1 cellular context compared by ENCODE assay signal in the genomic region with DNA sequence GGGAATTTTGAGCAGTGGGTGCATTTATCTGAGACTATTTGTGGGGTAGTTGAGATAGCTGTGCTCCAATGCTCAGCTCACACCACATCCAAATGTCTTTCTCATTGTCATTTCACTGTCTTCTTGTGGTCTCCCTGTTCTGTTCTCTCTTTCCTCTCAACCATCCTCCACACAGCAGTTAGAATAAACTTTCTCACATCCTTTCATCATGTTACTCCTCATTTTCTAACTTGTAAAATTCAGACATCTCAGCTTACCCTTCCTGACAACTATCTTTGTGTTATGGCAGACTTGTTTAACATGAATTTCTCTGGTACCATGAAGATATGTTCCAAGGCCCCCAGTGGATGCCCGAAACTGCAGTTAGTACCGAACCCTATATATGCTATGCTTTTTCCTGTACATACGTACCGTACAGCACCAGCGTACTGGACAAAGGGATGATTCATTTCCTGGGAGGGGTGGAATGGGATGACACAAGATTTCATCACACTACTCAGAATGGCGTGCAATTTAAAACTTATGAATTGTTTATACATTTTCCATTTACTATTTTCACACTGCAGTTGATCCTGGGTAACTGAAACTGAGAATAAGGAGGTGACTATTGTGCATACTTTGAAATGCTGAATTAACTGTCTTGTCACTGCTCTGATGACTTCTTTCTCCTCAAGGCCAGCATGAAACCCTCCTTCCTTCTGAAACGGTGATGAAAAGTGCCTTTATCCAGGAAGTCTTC.
TF ChIP-seq lines count a peak whose summit lies in the region.

No MANE protein-coding gene starts in this region.

TF ChIP-seq in HEK293, 187 proteins besides CTCF, POLR2A, EP300 and RAD21 (continued from another document):
- TF ChIP-seq, protein P1, sequence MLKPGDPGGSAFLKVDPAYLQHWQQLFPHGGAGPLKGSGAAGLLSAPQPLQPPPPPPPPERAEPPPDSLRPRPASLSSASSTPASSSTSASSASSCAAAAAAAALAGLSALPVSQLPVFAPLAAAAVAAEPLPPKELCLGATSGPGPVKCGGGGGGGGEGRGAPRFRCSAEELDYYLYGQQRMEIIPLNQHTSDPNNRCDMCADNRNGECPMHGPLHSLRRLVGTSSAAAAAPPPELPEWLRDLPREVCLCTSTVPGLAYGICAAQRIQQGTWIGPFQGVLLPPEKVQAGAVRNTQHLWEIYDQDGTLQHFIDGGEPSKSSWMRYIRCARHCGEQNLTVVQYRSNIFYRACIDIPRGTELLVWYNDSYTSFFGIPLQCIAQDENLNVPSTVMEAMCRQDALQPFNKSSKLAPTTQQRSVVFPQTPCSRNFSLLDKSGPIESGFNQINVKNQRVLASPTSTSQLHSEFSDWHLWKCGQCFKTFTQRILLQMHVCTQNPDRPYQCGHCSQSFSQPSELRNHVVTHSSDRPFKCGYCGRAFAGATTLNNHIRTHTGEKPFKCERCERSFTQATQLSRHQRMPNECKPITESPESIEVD (tag by site-specific recombination; IDR thresholded peaks at IDR 0.05) = no peak
- TF ChIP-seq ZNF37A (tag by site-specific recombination; IDR thresholded peaks at IDR 0.05) = no peak
- TF ChIP-seq ZNF621 (tag by site-specific recombination; IDR thresholded peaks at IDR 0.05) = no peak
